ENCODE assay signal across 23 cellular contexts in genomic region chr20:19524691-19525090, GRCh38.
"Had no signal": no experiment of that assay in that cellular context is flagged by ENCODE, and none has a peak within 500 bp of the region (broad histone marks: within the 10 kb centered on the region; RNA-seq: fewer than 3 reads in every experiment).

No MANE protein-coding gene starts in this region.

- H3K27ac ChIP-seq: neural progenitor cell, ovary, parathyroid adenoma, psoas muscle, right lobe of liver, sigmoid colon, stomach, thoracic aorta, thyroid gland, tibial nerve, upper lobe of left lung, vagina had no signal

- DNase-seq: occipital lobe; ovary; posterior cingulate gyrus; psoas muscle; right cardiac atrium; right lobe of liver; sigmoid colon; small intestine; stimulated activated CD4-positive, alpha-beta T cell treated with anti-CD3 and anti-CD28 coated beads, Interleukin-15, amount 100 ng/mL, for 24 hours; stimulated activated CD4-positive, alpha-beta T cell treated with anti-CD3 and anti-CD28 coated beads, Interleukin-2, amount 100 ng/mL, for 24 hours; stimulated activated CD4-positive, alpha-beta T cell treated with anti-CD3 and anti-CD28 coated beads, Interleukin-2, amount 100 ng/mL, for 48 hours; stimulated activated CD4-positive, alpha-beta T cell treated with anti-CD3 and anti-CD28 coated beads, Interleukin-4, amount 100 ng/mL, for 24 hours; stimulated activated naive B cell treated with anti-CD40 and anti-IgM and Interleukin-4, amounts not matched to agents 10 μg/mL and 1 μg/mL and 100 μg/mL, for 72 hours; stimulated activated naive CD4-positive, alpha-beta T cell treated with Interleukin-2 at 50 U/mL for 16 hours; stomach; thyroid gland; trophoblast cell; upper lobe of left lung had no signal
